11 cellular contexts compared by ENCODE assay signal in the genomic region with DNA sequence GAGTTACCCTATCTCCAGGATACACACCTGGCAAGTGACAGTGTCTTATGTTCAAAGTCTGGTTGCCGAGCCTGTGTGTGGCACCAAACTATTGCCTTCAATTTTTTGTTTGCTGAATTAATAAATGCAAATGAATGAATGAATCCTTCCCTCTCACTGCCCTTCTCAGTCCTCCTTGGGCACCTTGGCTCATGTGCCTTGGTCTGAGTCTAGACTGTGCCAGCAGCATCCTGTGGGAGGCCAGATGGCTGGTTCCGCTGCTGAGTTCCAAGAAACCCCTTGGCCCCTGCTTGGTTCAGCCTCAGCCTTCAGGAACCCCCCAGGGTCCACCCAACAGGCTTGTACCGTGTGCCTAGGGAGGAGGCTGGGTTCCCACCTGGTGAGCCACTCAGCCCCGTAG. TPM values are rescaled to one million over a fixed set of nuclear protein-coding genes. Genes with fewer than 3 reads are reported as not detected.
DNase-seq lines count a peak whose midpoint lies in the region; ATAC-seq and TF ChIP-seq lines count a peak whose summit lies in the region.
"Had no signal": no experiment of that assay in that cellular context is flagged by ENCODE, and none has a peak within 500 bp of the region (broad histone marks: within the 10 kb centered on the region; RNA-seq: fewer than 3 reads in every experiment).

No MANE protein-coding gene starts in this region.

- TF ChIP-seq EP300 in sigmoid colon (IDR thresholded peaks at IDR 0.05) = no peak

- peaks cover 44% of the 10 kb centered on the region for H3K79me2 ChIP-seq in DND-41 (ENCODE audit: insufficient read depth, low read length)
- H3K79me2 ChIP-seq in PC-9 (ENCODE audit: low read depth) = peaks cover 32% of the 10 kb centered on the region

- POLR2A ChIA-PET in PC-9 (lab: Charles Lee; ENCODE audit: unreplicated experiment) = no interaction called here

- 76 to 86% methylated on average over 4 of the region's 4 CpGs for WGBS in sigmoid colon, 2 donors

- no peak overlapping the region for H2AFZ ChIP-seq in DND-41 (ENCODE audit: low read depth, low read length)
- H2AFZ ChIP-seq in PC-9 = no peak overlapping the region

- H3K36me3 ChIP-seq in DND-41 (ENCODE audit: insufficient read depth, low read length) = no peaks in the 10 kb centered on the region; the same call in 1 of the 2 replicates
- H3K36me3 ChIP-seq in PC-9 (ENCODE audit: low read depth) = no peaks in the 10 kb centered on the region
- no peaks in the 10 kb centered on the region for H3K36me3 ChIP-seq in sigmoid colon

- H3K27ac ChIP-seq in DND-41 (ENCODE audit: low read length) = peak overlapping the region; percentile 57; the same call in 1 of the 2 replicates
- no peak overlapping the region for H3K27ac ChIP-seq in PC-9
- peak overlapping the region; percentile 93 to 98 (median 98) for H3K27ac ChIP-seq in sigmoid colon

- DNase-seq in DND-41 (no peak), PC-9 (no peak), sigmoid colon (no peak), NCI-H69 (lab: John Stamatoyannopoulos, UW) (no peak), HuH-7 (ENCODE audit: low spot score) (no peak), NCI-H1694 (lab: John Stamatoyannopoulos, UW) (no peak)
- no peak for DNase-seq in effector memory CD8-positive, alpha-beta T cell
- DNase-seq: NCI-H446 treated with DMSO at 0.1 percent for 48 hours; stimulated activated CD4-positive, alpha-beta T cell treated with anti-CD3 and anti-CD28 coated beads, Interleukin-4, amount 100 ng/mL, for 1 hour; T-helper 9 cell had no signal

- CTCF ChIA-PET in PC-9 (lab: Charles Lee) = interaction anchor here (0.6 kb wide), 1 partner anchor 16 kb away, joined by 3 read pairs; no protein-coding TSS in a partner anchor

- no peaks in the 10 kb centered on the region for H3K9me2 ChIP-seq in PC-9 (ENCODE audit: insufficient read depth)

- H3K9ac ChIP-seq in DND-41 (ENCODE audit: low read depth, low read length) = peak overlapping the region; percentile 86

- no peaks in the 10 kb centered on the region for H3K27me3 Mint-ChIP-seq in effector memory CD8-positive, alpha-beta T cell

- TF ChIP-seq POLR2A in sigmoid colon (IDR thresholded peaks at IDR 0.05) = no peak

- H3K4me3 ChIP-seq in DND-41 (ENCODE audit: low read depth in 1 of 2, low read length in 2 of 2) = peak overlapping the region in 1 of 2 experiments; percentile 69; a peak in 2 of 4 replicates
- H3K4me3 ChIP-seq in PC-9 = no peak overlapping the region
- H3K4me3 ChIP-seq in sigmoid colon = no peak overlapping the region

- TF ChIP-seq CTCF in DND-41 (IDR thresholded peaks at IDR 0.05; ENCODE audit: borderline replicate concordance, extremely low read depth, low read length, poor library complexity, severe bottlenecking) (no peak), PC-9 (conservative IDR thresholded peaks at IDR 0.05) (no peak), sigmoid colon (IDR thresholded peaks at IDR 0.05) (no peak)

- BruUV-seq in PC-9 (replicated peaks; lab: Mats Ljungman, UMichigan) = no TSS peak

- no peak for ATAC-seq in DND-41 (ENCODE audit: insufficient read depth, low read depth)
- no peak for ATAC-seq in effector memory CD8-positive, alpha-beta T cell (replicated peaks)
- ATAC-seq in GM19035 (IDR thresholded peaks at IDR 0.05; ENCODE audit: unreplicated experiment) = no peak

- peaks cover 26% of the 10 kb centered on the region for H3F3A ChIP-seq in PC-9 (ENCODE audit: insufficient read depth, low read depth)

- H3K4me1 Mint-ChIP-seq in effector memory CD8-positive, alpha-beta T cell (ENCODE audit: low read depth in 2 of 2) = peaks cover 17 to 25% of the 10 kb centered on the region in 2 donors

- H3K4me3 Mint-ChIP-seq in effector memory CD8-positive, alpha-beta T cell = peak overlapping the region; percentile 95 to 100

- H3K4me1 ChIP-seq in DND-41 (ENCODE audit: insufficient read depth, low read length) (peaks cover 27% of the 10 kb centered on the region), PC-9 (replicated peaks; ENCODE audit: insufficient read depth) (peaks cover 22% of the 10 kb centered on the region), sigmoid colon (peaks cover 0 to 81% (median 71%) of the 10 kb centered on the region in 4 donors)

- peaks cover 7% of the 10 kb centered on the region; the same call in 1 of the 2 replicates for H4K20me1 ChIP-seq in DND-41 (ENCODE audit: insufficient read depth, low read length)
- H4K20me1 ChIP-seq in PC-9 (ENCODE audit: insufficient read depth) = no peaks in the 10 kb centered on the region

- H3K27me3 ChIP-seq in DND-41 (ENCODE audit: insufficient read depth, low read length, poor library complexity) (no peaks in the 10 kb centered on the region), PC-9 (ENCODE audit: insufficient read depth, low read depth) (no peaks in the 10 kb centered on the region), sigmoid colon (no peaks in the 10 kb centered on the region)

- no peaks in the 10 kb centered on the region for H3K9me3 ChIP-seq in DND-41 (ENCODE audit: insufficient read depth, low read length, severe bottlenecking)
- no peaks in the 10 kb centered on the region for H3K9me3 ChIP-seq in PC-9 (ENCODE audit: insufficient read depth, low read depth)
- H3K9me3 ChIP-seq in sigmoid colon = no peaks in the 10 kb centered on the region

- intact Hi-C loops in PC-9 (cut with micrococcal nuclease; ENCODE audit: unreplicated experiment) = no loop called here
- intact Hi-C loops in sigmoid colon (cut with DNase I) = no loop called here

- no peaks in the 10 kb centered on the region for H3K9me3 Mint-ChIP-seq in effector memory CD8-positive, alpha-beta T cell

- H3K4me2 ChIP-seq in DND-41 (ENCODE audit: insufficient read depth, low read length) = peak overlapping the region; percentile 87
- H3K4me2 ChIP-seq in PC-9 = peak overlapping the region; percentile 79

- peaks cover 24% of the 10 kb centered on the region for H3K36me3 Mint-ChIP-seq in effector memory CD8-positive, alpha-beta T cell (ENCODE audit: insufficient read depth)

- H3K27ac Mint-ChIP-seq in effector memory CD8-positive, alpha-beta T cell = peak overlapping the region; percentile 71 to 100

RNA-seq across cellular contexts. Expression of a gene that starts 31.0 kb away (rescaled TPM):
- total RNA-seq in PC-9 (2021) = 50.0 and 57.4 TPM in 2 replicates
- total RNA-seq in sigmoid colon = 10 to 100 TPM; 23.2 to 38.2 (median 31.8) TPM
- 10 to 100 TPM; 13.2 to 31.9 (median 15.0) TPM for polyA plus RNA-seq in sigmoid colon

RNA-seq across cellular contexts. Expression of a gene that starts 33.8 kb away (rescaled TPM):
- 19.4 and 28.2 TPM in 2 replicates for total RNA-seq in PC-9 (2021)
- 10 to 100 TPM; 21.3 to 30.3 (median 24.8) TPM for total RNA-seq in sigmoid colon
- 10 to 100 TPM; 12.6 to 14.8 (median 14.4) TPM for polyA plus RNA-seq in sigmoid colon

RNA-seq across cellular contexts. Expression of a gene that starts 52.9 kb away (rescaled TPM):
- total RNA-seq in PC-9 (2021) (49.1 and 62.9 TPM in 2 replicates), sigmoid colon (10 to 100 TPM; 31.9 to 54.2 (median 44.4) TPM)
- polyA plus RNA-seq in sigmoid colon = 10 to 100 TPM; 49.2 to 59.6 (median 59.6) TPM

RNA-seq across cellular contexts. Expression of a gene that starts 53.4 kb away (rescaled TPM):
- total RNA-seq in PC-9 (2021) = 76.7 and 80.0 TPM in 2 replicates
- 10 to 100 TPM; 67.3 to 90.3 (median 83.0) TPM for total RNA-seq in sigmoid colon
- 100 to 1,000 TPM; 106 to 157 (median 127) TPM for polyA plus RNA-seq in sigmoid colon
